In genomic region chr10:86367339-86367951, GRCh38 we compare ENCODE assay signal across 1 cellular context.
TF ChIP-seq lines count a peak whose summit lies in the region.

No MANE protein-coding gene starts in this region.

TF ChIP-seq in H1, 55 proteins besides CTCF, POLR2A, EP300 and RAD21 (continued from another document):
- no peak for TF ChIP-seq FOSL1 (IDR thresholded peaks at IDR 0.05; ENCODE audit: insufficient read depth, low read depth, low read length)
- TF ChIP-seq, protein P1, sequence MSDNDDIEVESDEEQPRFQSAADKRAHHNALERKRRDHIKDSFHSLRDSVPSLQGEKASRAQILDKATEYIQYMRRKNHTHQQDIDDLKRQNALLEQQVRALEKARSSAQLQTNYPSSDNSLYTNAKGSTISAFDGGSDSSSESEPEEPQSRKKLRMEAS (IDR thresholded peaks at IDR 0.05), result peak; percentile 21; the same call in 1 of the 2 replicates
- TF ChIP-seq CBX8 (IDR thresholded peaks at IDR 0.05; ENCODE audit: borderline replicate concordance, low read depth, low read length), result no peak
- TF ChIP-seq KDM4A (IDR thresholded peaks at IDR 0.05; ENCODE audit: low read depth, low read length, severe bottlenecking), result peak; percentile 67
- TF ChIP-seq SP1 (IDR thresholded peaks at IDR 0.05; ENCODE audit: low read depth, low read length), result no peak
- TF ChIP-seq HDAC6 (IDR thresholded peaks at IDR 0.05; ENCODE audit: low read depth, low read length), result no peak
- peak; percentile 7; the same call in 1 of the 2 replicates for TF ChIP-seq E2F6 (IDR thresholded peaks at IDR 0.05)
- TF ChIP-seq CREB1 (IDR thresholded peaks at IDR 0.05), result no peak
- TF ChIP-seq SUZ12 (IDR thresholded peaks at IDR 0.05; ENCODE audit: low read length), result peak; percentile 91
- peak; percentile 53 for TF ChIP-seq RNF2 (IDR thresholded peaks at IDR 0.05; ENCODE audit: borderline replicate concordance, low read depth, low read length, missing control alignments, poor library complexity, severe bottlenecking)
- no peak for TF ChIP-seq SP2 (IDR thresholded peaks at IDR 0.05; ENCODE audit: low read length)
- peak; percentile 88 for TF ChIP-seq EZH2 (IDR thresholded peaks at IDR 0.05; ENCODE audit: low read depth, low read length, severe bottlenecking)
